ENCODE assay signal across 11 cellular contexts in the genomic region with DNA sequence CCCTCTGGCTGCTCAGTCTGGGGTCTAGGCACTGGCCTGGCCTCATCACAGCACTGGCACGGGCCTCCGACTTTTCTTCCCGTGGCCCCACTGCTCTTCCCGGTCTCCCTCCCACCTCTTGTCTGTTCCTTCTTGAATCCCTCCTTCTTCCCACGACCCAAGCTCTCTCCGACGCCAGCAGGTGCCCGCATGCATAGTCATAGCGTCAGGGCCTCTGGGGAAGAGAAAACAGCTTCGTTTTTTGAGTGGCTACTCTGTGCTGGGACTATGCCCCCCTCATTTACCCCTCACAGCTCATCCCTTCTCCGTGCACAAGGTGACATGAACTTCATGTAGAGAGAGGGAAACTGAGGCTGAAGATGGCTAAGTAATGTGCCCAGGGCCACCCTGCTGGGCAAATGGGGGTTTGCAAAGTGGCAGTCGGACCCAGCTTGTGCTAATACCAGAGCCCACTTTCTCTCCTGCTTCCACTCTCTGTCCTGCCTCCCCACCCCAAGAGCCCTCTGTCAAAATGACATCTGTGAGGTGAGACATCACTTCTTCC. TPM values are rescaled to one million over a fixed set of nuclear protein-coding genes. Genes with fewer than 3 reads are reported as not detected.
DNase-seq lines count a peak whose midpoint lies in the region; ATAC-seq and TF ChIP-seq lines count a peak whose summit lies in the region.
"Had no signal": no experiment of that assay in that cellular context is flagged by ENCODE, and none has a peak within 500 bp of the region (broad histone marks: within the 10 kb centered on the region; RNA-seq: fewer than 3 reads in every experiment).

No MANE protein-coding gene starts in this region.

- H3K9me3 ChIP-seq in breast epithelium, result no peaks in the 10 kb centered on the region
- no peaks in the 10 kb centered on the region for H3K9me3 ChIP-seq in upper lobe of right lung
- H3K9me3 ChIP-seq: body of pancreas had no signal

- H3K27ac ChIP-seq in breast epithelium (peak overlapping the region; percentile 51 to 81), layer of hippocampus (ENCODE audit: low read depth, low read length) (peak overlapping the region; percentile 22), upper lobe of right lung (no peak overlapping the region)

- no peak for TF ChIP-seq CTCF in breast epithelium (IDR thresholded peaks at IDR 0.05)
- TF ChIP-seq CTCF in upper lobe of right lung (IDR thresholded peaks at IDR 0.05), result no peak
- TF ChIP-seq CTCF in GM13977 (IDR thresholded peaks at IDR 0.05; ENCODE audit: extremely low read depth, insufficient read depth, missing control alignments), result no peak

- H3K27me3 Mint-ChIP-seq in activated T-cell treated with anti-CD3 and anti-CD28 coated beads, Interleukin-2, amount 50 U/mL, for 24 hours, result no peaks in the 10 kb centered on the region
- H3K27me3 Mint-ChIP-seq in effector memory CD8-positive, alpha-beta T cell, result no peaks in the 10 kb centered on the region

- H3K27ac Mint-ChIP-seq in activated T-cell treated with anti-CD3 and anti-CD28 coated beads, Interleukin-2, amount 50 U/mL, for 24 hours, result peak overlapping the region; percentile 32
- H3K27ac Mint-ChIP-seq in effector memory CD8-positive, alpha-beta T cell, result no peak overlapping the region

- peaks cover 64% of the 10 kb centered on the region for H3K36me3 Mint-ChIP-seq in activated T-cell treated with anti-CD3 and anti-CD28 coated beads, Interleukin-2, amount 50 U/mL, for 24 hours (ENCODE audit: low read depth)
- H3K36me3 Mint-ChIP-seq in effector memory CD8-positive, alpha-beta T cell (ENCODE audit: insufficient read depth), result peaks cover 20% of the 10 kb centered on the region

- H3K36me3 ChIP-seq in breast epithelium (no peaks in the 10 kb centered on the region), upper lobe of right lung (no peaks in the 10 kb centered on the region)

- no peak for TF ChIP-seq POLR2A in breast epithelium (IDR thresholded peaks at IDR 0.05)

- no peak overlapping the region for H3K4me3 Mint-ChIP-seq in activated T-cell treated with anti-CD3 and anti-CD28 coated beads, Interleukin-2, amount 50 U/mL, for 24 hours
- H3K4me3 Mint-ChIP-seq in effector memory CD8-positive, alpha-beta T cell, result no peak overlapping the region

- no peak for ATAC-seq in upper lobe of right lung
- no peak for ATAC-seq in effector memory CD8-positive, alpha-beta T cell (replicated peaks)

- no peak for DNase-seq in activated T-cell treated with anti-CD3 and anti-CD28 coated beads, Interleukin-2, amount 50 U/mL, for 24 hours
- no peak for DNase-seq in activated T-cell treated with anti-CD3 and anti-CD28 coated beads, Interleukin-2, amount 50 U/mL, for 48 hours
- DNase-seq in breast epithelium (ENCODE audit: low spot score in 2 of 2), result no peak
- peak; percentile 28 for DNase-seq in upper lobe of right lung
- DNase-seq in GM13977 (ENCODE audit: low spot score), result no peak
- DNase-seq in medulla oblongata (ENCODE audit: extremely low spot score), result no peak
- no peak for DNase-seq in effector memory CD8-positive, alpha-beta T cell
- DNase-seq: NCI-H1436 treated with DMSO at 0.1 percent for 48 hours had no signal

- H3K4me3 ChIP-seq in breast epithelium, result no peak overlapping the region
- H3K4me3 ChIP-seq in upper lobe of right lung, result no peak overlapping the region
- H3K4me3 ChIP-seq: body of pancreas had no signal

- H3K27me3 ChIP-seq in breast epithelium (no peaks in the 10 kb centered on the region), layer of hippocampus (ENCODE audit: control insufficient read depth, insufficient read depth, low read length) (no peaks in the 10 kb centered on the region), upper lobe of right lung (no peaks in the 10 kb centered on the region)
- H3K27me3 ChIP-seq: body of pancreas had no signal

- no peaks in the 10 kb centered on the region for H3K9me3 Mint-ChIP-seq in activated T-cell treated with anti-CD3 and anti-CD28 coated beads, Interleukin-2, amount 50 U/mL, for 24 hours
- peaks cover 0 to 5% of the 10 kb centered on the region in 2 donors for H3K9me3 Mint-ChIP-seq in effector memory CD8-positive, alpha-beta T cell
- H3K9me3 Mint-ChIP-seq: T-helper 2 cell treated with Interferon-gamma antibody and Interleukin-4, amounts not matched to agents 5 μg/mL and 100 μg/mL, for 36 hours had no signal

- intact Hi-C loops in breast epithelium (cut with DNase I; ENCODE audit: low total_unique reads), result loop anchor here (5.0 kb wide), 1 partner anchor 59 kb away; a partner anchor contains a TSS
- intact Hi-C loops in upper lobe of right lung (cut with DNase I), result no loop called here

- peaks cover 52% of the 10 kb centered on the region for H3K4me1 Mint-ChIP-seq in activated T-cell treated with anti-CD3 and anti-CD28 coated beads, Interleukin-2, amount 50 U/mL, for 24 hours (ENCODE audit: low read depth)
- peaks cover 5 to 7% of the 10 kb centered on the region in 2 donors for H3K4me1 Mint-ChIP-seq in effector memory CD8-positive, alpha-beta T cell (ENCODE audit: low read depth in 2 of 2)

- H3K4me1 ChIP-seq in breast epithelium (peaks cover 0 to 6% of the 10 kb centered on the region in 2 donors), upper lobe of right lung (peaks cover 17% of the 10 kb centered on the region)

- in situ Hi-C loops in GM13977 (cut with MboI; ENCODE audit: low pct_unique_long_range_greater_than_20kb, low sequenced_read_pairs, unreplicated experiment), result no loop called here

RNA-seq across cellular contexts. Expression of a gene that starts 59.2 kb away (rescaled TPM):
- 10 to 100 TPM in 2 of 3 donors, 1 to 10 TPM in 1; 3.0 to 20.2 (median 15.7) TPM for total RNA-seq in breast epithelium
- total RNA-seq in upper lobe of right lung, result 7.2 TPM
